In the genomic region with DNA sequence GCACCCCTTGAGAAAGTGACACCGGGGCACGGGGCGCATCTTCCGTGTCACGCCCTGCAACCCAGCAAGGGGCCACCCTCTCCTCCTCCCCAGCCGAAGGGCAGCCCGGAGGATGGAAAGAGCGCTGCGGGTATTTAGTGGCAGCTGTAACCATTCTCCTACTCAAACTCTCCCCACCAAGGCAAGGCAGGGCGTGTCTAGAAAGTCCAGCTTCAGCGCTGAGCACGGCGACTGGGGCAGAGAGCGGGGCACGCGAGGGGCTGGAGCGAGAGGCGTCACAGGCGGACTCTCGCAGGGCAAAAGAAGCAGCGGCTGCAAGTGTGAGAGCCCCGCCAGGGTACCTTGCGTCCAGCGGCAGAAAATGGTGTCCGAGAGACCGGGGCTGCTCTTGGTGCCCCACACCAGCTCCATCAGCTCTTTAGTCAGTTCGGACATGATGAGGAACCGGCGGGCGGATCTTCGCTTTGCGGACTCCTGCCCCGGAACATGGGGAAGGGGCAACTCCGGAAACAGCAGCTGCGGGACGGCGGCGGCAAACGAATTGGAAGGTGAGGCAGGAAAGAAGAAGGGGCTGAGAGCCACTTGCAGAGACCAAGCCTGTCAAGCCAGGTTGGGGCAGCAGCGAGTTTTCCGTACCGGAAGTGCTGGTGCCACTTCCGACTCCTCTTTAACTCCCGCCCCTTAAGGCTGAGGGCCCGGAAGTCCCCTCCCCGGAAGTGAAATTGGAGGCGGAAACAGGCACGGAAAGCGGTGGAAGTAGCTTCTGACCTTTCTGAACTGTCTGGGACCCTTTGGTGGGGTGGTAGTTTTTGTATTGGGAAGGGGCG, we compare ENCODE assay signal across 8 cellular contexts. TPM values are rescaled to one million over a fixed set of nuclear protein-coding genes. Genes with fewer than 3 reads are reported as not detected.
DNase-seq lines count a peak whose midpoint lies in the region; ATAC-seq and TF ChIP-seq lines count a peak whose summit lies in the region.

A gene (minus strand): TSS at position 643 of the 827 bp plus-strand sequence. CDS start 208 bp downstream, at position 435.

- H3K4me3 Mint-ChIP-seq in natural killer cell = peak within 1 kb of the TSS; percentile 99

- no peaks in the 10 kb centered on the region for H3K9me3 Mint-ChIP-seq in natural killer cell

- TF ChIP-seq CTCF in natural killer cell (IDR thresholded peaks at IDR 0.05) = no peak

- DNase-seq in DMS79 (lab: John Stamatoyannopoulos, UW) = peak; percentile 25
- DNase-seq in Jurkat, Clone E6-1 (ENCODE audit: low read depth, low spot score) = peak; percentile 84
- peak; percentile 91 for DNase-seq in RPMI8226
- peak; percentile 63 to 71 for DNase-seq in activated T-helper 1 cell treated with anti-CD3 and anti-CD28 coated beads, Interleukin-2, amount 50 U/mL, for 16 hours (ENCODE audit: low read depth in 1 of 2, low spot score in 1 of 2)
- DNase-seq in fibroblast of peridontal ligament (ENCODE audit: extremely low read depth) = peak; percentile 85
- peak; percentile 67 for DNase-seq in natural killer cell
- peak; percentile 66 to 83 (median 77) for DNase-seq in stimulated activated naive CD4-positive, alpha-beta T cell (lab: John Stamatoyannopoulos, UW)

- H3K36me3 Mint-ChIP-seq in natural killer cell = no peaks in the 10 kb centered on the region

- H3K4me3 ChIP-seq in Jurkat, Clone E6-1 (ENCODE audit: low read length) = peak within 1 kb of the TSS; percentile 94

- intact Hi-C loops in natural killer cell (cut with micrococcal nuclease) = loop anchor here (1.0 kb wide), 1 partner anchor 957 kb away; a partner anchor contains a TSS

- H3K4me1 Mint-ChIP-seq in natural killer cell = peaks cover 41 to 47% of the 10 kb centered on the region in 2 donors

- H3K27ac Mint-ChIP-seq in natural killer cell = peak within 1 kb of the TSS; percentile 91 to 94

- ATAC-seq in GM21619 (IDR thresholded peaks at IDR 0.05; ENCODE audit: unreplicated experiment) = peak; percentile 91
- peak; percentile 89 to 91 (median 90) for ATAC-seq in natural killer cell

- peaks cover 20 to 26% of the 10 kb centered on the region in 2 donors for H3K27me3 Mint-ChIP-seq in natural killer cell (ENCODE audit: low read depth in 2 of 2)

RNA-seq across cellular contexts. Expression of the gene that starts here (rescaled TPM):
- polyA plus RNA-seq in Jurkat, Clone E6-1 (2012; ENCODE audit: insufficient read depth, insufficient read length) = 20.2 TPM
- 10 to 100 TPM; 48.8 to 57.3 (median 53.3) TPM for total RNA-seq in natural killer cell

Comparison
In these comparisons a context has a peak if more than half of its experiments do, and no peak if none do; other contexts are left out.
1. Peak in every context shown above with its lines: DNase-seq, ATAC-seq and H3K4me3 ChIP-seq.
2. DNase-seq: peak in every context shown above with its lines; median percentile 91 in RPMI8226; 85 in fibroblast of peridontal ligament; 84 in Jurkat, Clone E6-1; 77 in stimulated activated naive CD4-positive, alpha-beta T cell; 67 in activated T-helper 1 cell treated with anti-CD3 and anti-CD28 coated beads, Interleukin-2, amount 50 U/mL, for 16 hours; 67 in natural killer cell; 25 in DMS79.